ENCODE assay signal across 12 cellular contexts in genomic region chr20:63972312-63973159, GRCh38. TPM values are rescaled to one million over a fixed set of nuclear protein-coding genes. Genes with fewer than 3 reads are reported as not detected.
DNase-seq lines count a peak whose midpoint lies in the region; ATAC-seq and TF ChIP-seq lines count a peak whose summit lies in the region.
"Had no signal": no experiment of that assay in that cellular context is flagged by ENCODE, and none has a peak within 500 bp of the region (broad histone marks: within the 10 kb centered on the region; RNA-seq: fewer than 3 reads in every experiment).

No MANE protein-coding gene starts in this region.

- in situ Hi-C loops in GM13976 (cut with MboI; ENCODE audit: low sequenced_read_pairs, unreplicated experiment) = no loop called here

- no peak for DNase-seq in CD4-positive, alpha-beta T cell
- DNase-seq in ELR (ENCODE audit: low read depth) (peak; percentile 66), astrocyte of the hippocampus (ENCODE audit: low read depth, low spot score) (peak; percentile 2), nephron progenitor cell (no peak), GM13976 (ENCODE audit: low spot score) (no peak), upper lobe of right lung (no peak), esophagus squamous epithelium (lab: John Stamatoyannopoulos, UW) (no peak)
- no peak for DNase-seq in activated naive CD4-positive, alpha-beta T cell treated with anti-CD3 and anti-CD28 coated beads, Interleukin-2, amount 50 U/mL, for 16 hours
- DNase-seq: kidney glomerular epithelial cell, natural killer cell, NCI-H1436 treated with DMSO at 0.1 percent for 48 hours, SHP77 had no signal

- no peaks in the 10 kb centered on the region for H3K27me3 ChIP-seq in CD4-positive, alpha-beta T cell (ENCODE audit: control insufficient read depth, insufficient read depth, low read length)
- no peaks in the 10 kb centered on the region for H3K27me3 ChIP-seq in upper lobe of right lung
- no peaks in the 10 kb centered on the region for H3K27me3 ChIP-seq in esophagus squamous epithelium

- no peak for TF ChIP-seq POLR2A in esophagus squamous epithelium (IDR thresholded peaks at IDR 0.05)

- no peaks in the 10 kb centered on the region for H3K9me3 ChIP-seq in CD4-positive, alpha-beta T cell (ENCODE audit: control insufficient read depth, low read length)
- H3K9me3 ChIP-seq in upper lobe of right lung (no peaks in the 10 kb centered on the region), esophagus squamous epithelium (no peaks in the 10 kb centered on the region)

- ATAC-seq in CD4-positive, alpha-beta T cell (ENCODE audit: poor library complexity) = no peak
- ATAC-seq in upper lobe of right lung = no peak
- ATAC-seq: natural killer cell had no signal

- peaks cover 26% of the 10 kb centered on the region for H3K4me1 ChIP-seq in upper lobe of right lung
- H3K4me1 ChIP-seq in esophagus squamous epithelium = peaks cover 23 to 46% (median 23%) of the 10 kb centered on the region in 3 donors

- CTCF ChIA-PET in CD4-positive, alpha-beta T cell (lab: Charles Lee) = interaction anchor here (1.2 to 1.8 kb wide), 4 partner anchors 9 to 663 kb away, joined by 3 to 15 read pairs (median 6); partner anchors contain the start of genes ARFRP1 and ZGPAT

- POLR2A ChIA-PET in CD4-positive, alpha-beta T cell (lab: Charles Lee) = no interaction called here

- H3K4me3 ChIP-seq in upper lobe of right lung (no peak overlapping the region), esophagus squamous epithelium (no peak overlapping the region)

- peaks cover 4% of the 10 kb centered on the region for H3K36me3 ChIP-seq in upper lobe of right lung
- H3K36me3 ChIP-seq in esophagus squamous epithelium = peaks cover 0 to 30% (median 1%) of the 10 kb centered on the region in 3 donors

- 68 to 77% methylated on average over 13 to 16 of the region's 18 CpGs for WGBS in esophagus squamous epithelium, 2 donors

- no peaks in the 10 kb centered on the region for H3K9me3 Mint-ChIP-seq in CD4-positive, alpha-beta T cell
- H3K9me3 Mint-ChIP-seq in nephron progenitor cell = no peaks in the 10 kb centered on the region
- H3K9me3 Mint-ChIP-seq: natural killer cell had no signal

- H3K4me1 Mint-ChIP-seq in CD4-positive, alpha-beta T cell (ENCODE audit: low read depth) = peaks cover 55% of the 10 kb centered on the region
- H3K4me1 Mint-ChIP-seq in nephron progenitor cell = peaks cover 22% of the 10 kb centered on the region

- no peak for TF ChIP-seq CTCF in CD4-positive, alpha-beta T cell (IDR thresholded peaks at IDR 0.05)
- TF ChIP-seq CTCF in nephron progenitor cell (IDR thresholded peaks at IDR 0.05) = no peak
- no peak for TF ChIP-seq CTCF in GM13976 (IDR thresholded peaks at IDR 0.05; ENCODE audit: borderline replicate concordance, control extremely low read depth, extremely low read depth, insufficient read depth, missing control alignments)
- no peak for TF ChIP-seq CTCF in upper lobe of right lung (IDR thresholded peaks at IDR 0.05)
- no peak for TF ChIP-seq CTCF in esophagus squamous epithelium (IDR thresholded peaks at IDR 0.05)

- intact Hi-C loops in CD4-positive, alpha-beta T cell (cut with DNase I, micrococcal nuclease) = loop anchor here (2.0 to 10.0 kb wide), 4 partner anchors 188 to 476 kb away; partner anchors contain the start of genes ARFRP1 (in 1 of the 2) and ZGPAT (in 1 of the 2)
- intact Hi-C loops in upper lobe of right lung (cut with DNase I) = loop anchor here (5.0 kb wide), 1 partner anchor 435 kb away; the partner anchor contains the start of gene PTK6
- intact Hi-C loops in esophagus squamous epithelium (cut with DNase I) = loop anchor here (5.0 kb wide), 1 partner anchor 435 kb away; the partner anchor contains the start of gene PTK6

- no peak overlapping the region for H3K27ac ChIP-seq in CD4-positive, alpha-beta T cell (ENCODE audit: low read depth, low read length)
- H3K27ac ChIP-seq in upper lobe of right lung = no peak overlapping the region
- peak overlapping the region in 2 of 4 donors; percentile 21 to 45 for H3K27ac ChIP-seq in esophagus squamous epithelium

- H3K36me3 Mint-ChIP-seq in CD4-positive, alpha-beta T cell (ENCODE audit: low read depth) = peaks cover 28% of the 10 kb centered on the region
- H3K36me3 Mint-ChIP-seq in nephron progenitor cell (ENCODE audit: low read depth) = no peaks in the 10 kb centered on the region
- H3K36me3 Mint-ChIP-seq: natural killer cell had no signal

- H3K4me3 Mint-ChIP-seq in CD4-positive, alpha-beta T cell = peak overlapping the region; percentile 89
- H3K4me3 Mint-ChIP-seq in nephron progenitor cell = peak overlapping the region; percentile 31
- H3K4me3 Mint-ChIP-seq: natural killer cell had no signal

- no peaks in the 10 kb centered on the region for H3K27me3 Mint-ChIP-seq in CD4-positive, alpha-beta T cell
- peaks cover 50% of the 10 kb centered on the region for H3K27me3 Mint-ChIP-seq in nephron progenitor cell (ENCODE audit: low read depth, poor library complexity)

- peak overlapping the region; percentile 58 for H3K27ac Mint-ChIP-seq in CD4-positive, alpha-beta T cell
- H3K27ac Mint-ChIP-seq in nephron progenitor cell = no peak overlapping the region

RNA-seq across cellular contexts. Expression of gene ZNF512B, which starts 2.8 kb away (rescaled TPM):
- total RNA-seq in CD4-positive, alpha-beta T cell = 10 to 100 TPM; 22.0 to 23.3 TPM
- total RNA-seq in upper lobe of right lung (17.6 TPM), esophagus squamous epithelium (10 to 100 TPM; 10.7 to 17.6 (median 14.2) TPM)

RNA-seq across cellular contexts. Expression of gene SAMD10, which starts 6.9 kb away (rescaled TPM):
- 10 to 100 TPM; 12.0 to 12.1 TPM for total RNA-seq in CD4-positive, alpha-beta T cell
- total RNA-seq in upper lobe of right lung = 4.3 TPM
- total RNA-seq in esophagus squamous epithelium = 10 to 100 TPM in 1 of 4 donors, 1 to 10 TPM in 3; 5.1 to 15.9 (median 6.8) TPM

RNA-seq across cellular contexts. Expression of gene PRPF6, which starts 8.4 kb away (rescaled TPM):
- total RNA-seq in CD4-positive, alpha-beta T cell = 10 to 100 TPM; 50.6 to 51.3 TPM
- total RNA-seq in upper lobe of right lung (58.9 TPM), esophagus squamous epithelium (10 to 100 TPM; 34.1 to 57.4 (median 45.8) TPM)

RNA-seq across cellular contexts. Expression of gene UCKL1, which starts 16.3 kb away (rescaled TPM):
- 10 to 100 TPM; 41.3 to 46.1 TPM for total RNA-seq in CD4-positive, alpha-beta T cell
- total RNA-seq in upper lobe of right lung (38.9 TPM), esophagus squamous epithelium (10 to 100 TPM; 23.1 to 38.0 (median 25.6) TPM)

Comparison
In these comparisons a context has a peak if more than half of its experiments do, and no peak if none do; other contexts are left out.
1. DNase-seq: peak in ELR (single experiment) and astrocyte of the hippocampus (single experiment); none in CD4-positive, alpha-beta T cell (0 of 10), nephron progenitor cell (single experiment), activated naive CD4-positive, alpha-beta T cell treated with anti-CD3 and anti-CD28 coated beads, Interleukin-2, amount 50 U/mL, for 16 hours (single experiment), GM13976 (single experiment), upper lobe of right lung (single experiment) and esophagus squamous epithelium (single experiment).